8 cellular contexts compared by ENCODE assay signal in the genomic region with DNA sequence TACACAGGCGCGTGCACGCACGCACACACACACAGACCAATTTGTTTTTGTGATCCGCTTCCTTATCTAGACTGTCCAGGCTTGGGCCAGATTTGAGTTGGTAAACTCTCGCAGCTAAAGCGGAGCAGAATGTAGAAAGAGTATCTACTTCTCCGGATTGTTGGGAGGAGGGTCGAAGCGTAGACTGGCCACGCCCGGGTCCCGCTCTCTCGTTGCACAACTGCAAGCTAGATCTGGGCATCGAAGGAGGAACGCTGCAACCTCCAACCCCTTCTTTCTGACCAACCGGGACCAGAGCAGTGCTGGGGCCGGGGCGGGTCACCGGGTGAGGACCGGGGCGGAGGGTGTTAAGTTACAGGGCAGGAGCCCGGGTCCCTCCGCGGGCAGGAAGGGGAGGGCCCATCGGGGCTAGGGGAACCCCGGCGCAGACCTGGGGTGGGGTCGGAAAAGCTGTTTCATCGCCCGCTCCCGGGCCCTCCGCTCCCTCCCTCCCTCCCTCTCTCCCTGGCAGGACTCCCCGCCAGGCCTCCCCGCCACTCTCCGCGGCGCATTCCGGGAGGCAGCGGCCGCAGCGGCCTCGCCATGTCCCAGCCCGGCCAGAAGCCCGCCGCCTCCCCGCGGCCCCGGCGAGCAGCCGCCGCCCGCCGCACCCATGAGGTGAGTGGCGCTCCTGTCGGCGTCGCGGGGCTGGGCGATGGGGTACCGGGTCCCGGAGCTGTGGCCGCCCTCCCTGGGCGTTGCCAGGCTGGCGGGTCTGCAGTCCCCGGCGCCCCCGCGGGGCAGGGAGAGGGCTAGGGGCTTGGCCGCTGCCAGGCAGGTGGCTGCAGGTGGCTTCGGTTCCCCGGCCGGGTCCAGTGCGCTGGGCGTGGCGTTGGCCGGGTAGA. TPM values are rescaled to one million over a fixed set of nuclear protein-coding genes. Genes with fewer than 3 reads are reported as not detected.
DNase-seq lines count a peak whose midpoint lies in the region; ATAC-seq and TF ChIP-seq lines count a peak whose summit lies in the region.

A gene with protein sequence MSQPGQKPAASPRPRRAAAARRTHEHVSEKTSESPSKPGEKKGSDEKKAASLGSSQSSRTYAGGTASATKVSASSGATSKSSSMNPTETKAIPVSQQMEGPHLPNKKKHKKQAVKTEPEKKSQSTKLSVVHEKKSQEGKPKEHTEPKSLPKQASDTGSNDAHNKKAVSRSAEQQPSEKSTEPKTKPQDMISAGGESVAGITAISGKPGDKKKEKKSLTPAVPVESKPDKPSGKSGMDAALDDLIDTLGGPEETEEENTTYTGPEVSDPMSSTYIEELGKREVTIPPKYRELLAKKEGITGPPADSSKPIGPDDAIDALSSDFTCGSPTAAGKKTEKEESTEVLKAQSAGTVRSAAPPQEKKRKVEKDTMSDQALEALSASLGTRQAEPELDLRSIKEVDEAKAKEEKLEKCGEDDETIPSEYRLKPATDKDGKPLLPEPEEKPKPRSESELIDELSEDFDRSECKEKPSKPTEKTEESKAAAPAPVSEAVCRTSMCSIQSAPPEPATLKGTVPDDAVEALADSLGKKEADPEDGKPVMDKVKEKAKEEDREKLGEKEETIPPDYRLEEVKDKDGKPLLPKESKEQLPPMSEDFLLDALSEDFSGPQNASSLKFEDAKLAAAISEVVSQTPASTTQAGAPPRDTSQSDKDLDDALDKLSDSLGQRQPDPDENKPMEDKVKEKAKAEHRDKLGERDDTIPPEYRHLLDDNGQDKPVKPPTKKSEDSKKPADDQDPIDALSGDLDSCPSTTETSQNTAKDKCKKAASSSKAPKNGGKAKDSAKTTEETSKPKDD (plus strand): TSS at position 536 of the 884 bp plus-strand sequence. CDS start 47 bp downstream, at position 583.

- peaks cover 9% of the 10 kb centered on the region for H3K4me1 ChIP-seq in colonic mucosa
- H3K4me1 ChIP-seq in left lung, result peaks cover 14 to 40% of the 10 kb centered on the region in 2 donors

- no peaks in the 10 kb centered on the region for H3K27me3 ChIP-seq in colonic mucosa
- no peaks in the 10 kb centered on the region for H3K27me3 ChIP-seq in left lung

- intact Hi-C loops in colonic mucosa (cut with DNase I) (no loop called here), left lung (cut with DNase I) (no loop called here)

- H3K36me3 ChIP-seq in colonic mucosa (no peaks in the 10 kb centered on the region), left lung (no peaks in the 10 kb centered on the region)

- peak within 1 kb of the TSS; percentile 83 for H3K4me3 ChIP-seq in colonic mucosa
- peak within 1 kb of the TSS; percentile 83 to 89 for H3K4me3 ChIP-seq in left lung

- DNase-seq in NCI-H1105 treated with DMSO at 0.1 percent for 48 hours (lab: John Stamatoyannopoulos, UW) (peak; percentile 49), NCI-H1105 (lab: John Stamatoyannopoulos, UW) (no peak), NCI-H2196 (lab: John Stamatoyannopoulos, UW; ENCODE audit: unreplicated experiment) (peak; percentile 47), colonic mucosa (peak; percentile 93), left lung (peak; percentile 96 to 98)
- DNase-seq in activated CD4-positive, alpha-beta T cell treated with anti-CD3 and anti-CD28 coated beads for 48 hours, result peak; percentile 86
- DNase-seq in stimulated activated CD4-positive, alpha-beta T cell treated with anti-CD3 and anti-CD28 coated beads, Interleukin-4, amount 100 ng/mL, for 1 hour, result peak; percentile 77

- H3K9me3 ChIP-seq in colonic mucosa (no peaks in the 10 kb centered on the region), left lung (no peaks in the 10 kb centered on the region)

- peak within 1 kb of the TSS; percentile 99 for H3K27ac ChIP-seq in colonic mucosa
- H3K27ac ChIP-seq in left lung, result peak within 1 kb of the TSS; percentile 97 to 99

- peak within 1 kb of the TSS; percentile 88 to 100 for H3K9ac ChIP-seq in colonic mucosa (ENCODE audit: low read depth in 2 of 2, low read length in 2 of 2)

- ATAC-seq in HG02798 (IDR thresholded peaks at IDR 0.05; ENCODE audit: poor library complexity, unreplicated experiment), result peak; percentile 69
- peak; percentile 87 for ATAC-seq in left lung

- TF ChIP-seq CTCF in colonic mucosa (IDR thresholded peaks at IDR 0.05) (no peak), left lung (IDR thresholded peaks at IDR 0.05) (no peak)

RNA-seq across cellular contexts. Expression of the gene that starts here (rescaled TPM):
- total RNA-seq in colonic mucosa, result 100 to 1,000 TPM; 315 to 490 TPM
- total RNA-seq in left lung, result 100 to 1,000 TPM; 232 to 264 TPM
